1 cellular context compared by ENCODE assay signal in the genomic region with DNA sequence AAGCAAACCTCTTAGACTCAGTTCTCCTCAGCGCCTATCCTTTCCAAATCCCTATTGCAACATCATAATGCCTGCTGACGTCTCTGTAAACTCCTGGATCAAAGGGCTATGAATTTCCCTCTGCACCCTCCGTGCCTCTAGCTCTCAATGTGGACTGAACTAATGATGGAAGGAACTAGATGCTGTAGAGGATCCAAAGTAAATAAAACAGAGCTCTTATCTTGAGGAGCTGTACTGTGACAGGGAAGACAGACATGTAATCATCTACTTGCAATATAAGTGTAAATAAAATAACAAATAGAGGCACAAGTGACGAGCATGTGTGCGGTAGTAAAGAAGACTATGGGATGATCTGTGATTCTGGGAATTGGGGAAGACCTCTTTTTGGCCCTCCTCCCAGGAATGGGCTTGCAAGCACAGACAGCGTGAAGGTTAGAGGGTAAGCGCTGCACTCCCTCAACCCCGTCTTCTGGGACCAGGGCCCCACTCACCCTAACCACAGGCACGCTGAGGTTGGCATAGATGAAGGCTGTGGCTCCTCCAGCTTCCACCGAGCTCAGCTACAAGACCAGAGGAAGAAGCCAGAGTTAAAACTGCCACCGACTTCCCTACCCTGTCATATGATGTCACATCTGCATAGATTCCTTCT.
TF ChIP-seq lines count a peak whose summit lies in the region.

No MANE protein-coding gene starts in this region.

TF ChIP-seq in IMR-90, 13 proteins besides CTCF, POLR2A, EP300 and RAD21 (continued from another document):
- TF ChIP-seq SMC3 (IDR thresholded peaks at IDR 0.05; ENCODE audit: low read depth, low read length) (peak; percentile 14; the same call in 1 of the 2 replicates), RCOR1 (IDR thresholded peaks at IDR 0.05; ENCODE audit: insufficient replicate concordance, low read length) (no peak)
